Comparison of ENCODE assay signal across 19 cellular contexts in genomic region chr16:12590409-12590808, GRCh38.
A peak's percentile ranks its signal among the peaks of the same experiment; 100 is the strongest.
DNase-seq lines count a peak whose midpoint lies in the region; ATAC-seq, FAIRE-seq and TF ChIP-seq lines count a peak whose summit lies in the region.
"Had no signal": no experiment of that assay in that cellular context is flagged by ENCODE, and none has a peak within 500 bp of the region (broad histone marks: within the 10 kb centered on the region; RNA-seq: fewer than 3 reads in every experiment).

No MANE protein-coding gene starts in this region.

- no TSS peak for BruUV-seq in HepG2 (replicated peaks; lab: Mats Ljungman, UMichigan)

- no peak for TF ChIP-seq RAD21 in HepG2 (CRISPR knock-in tag; IDR thresholded peaks at IDR 0.05)

- CTCF ChIA-PET in HepG2 (lab: Yijun Ruan, JAX; ENCODE audit: low intra/inter-chr PET ratio, low total read pairs) = no interaction called here

- POLR2A ChIA-PET in HepG2 (lab: Yijun Ruan, JAX) = interaction anchor here (1.3 to 2.6 kb wide), 2 partner anchors 23 to 53 kb away, joined by 3 to 17 read pairs; no protein-coding TSS in a partner anchor

- H3K4me3 Mint-ChIP-seq in activated T-helper 17 cell treated with anti-CD3 and anti-CD28 coated beads, Interleukin-2, amount 50 U/mL, for 72 hours = no peak overlapping the region
- H3K4me3 Mint-ChIP-seq: CD4-positive, alpha-beta memory T cell; H9 had no signal

- TF ChIP-seq EP300 in HepG2 (IDR thresholded peaks at IDR 0.05; ENCODE audit: low read depth in 2 of 2, low read length in 2 of 2) (no peak), HepG2 (CRISPR knock-in tag; IDR thresholded peaks at IDR 0.05; ENCODE audit: borderline replicate concordance) (no peak)

- peak overlapping the region; percentile 20 for H3K27ac Mint-ChIP-seq in activated T-helper 17 cell treated with anti-CD3 and anti-CD28 coated beads, Interleukin-2, amount 50 U/mL, for 72 hours
- H3K27ac Mint-ChIP-seq: CD4-positive, alpha-beta memory T cell; H9 had no signal

- H3K79me2 ChIP-seq in OCI-LY3 (ENCODE audit: low read length) (no peaks in the 10 kb centered on the region), HepG2 (ENCODE audit: insufficient read depth, low read length) (no peaks in the 10 kb centered on the region)

- H3K9ac ChIP-seq in OCI-LY3 (ENCODE audit: low read length) (no peak overlapping the region), HepG2 (ENCODE audit: insufficient read depth, low read depth, low read length) (no peak overlapping the region)
- H3K9ac ChIP-seq: GM23248 had no signal

- H3K4me3 ChIP-seq in OCI-LY3 (ENCODE audit: low read length) (no peak overlapping the region), HepG2 (replicated peaks in 1 of 3; ENCODE audit: insufficient read depth in 1 of 3, low read depth in 2 of 3, low read length in 3 of 3) (no peak overlapping the region)
- H3K4me3 ChIP-seq: GM12878, GM23248 had no signal

- intact Hi-C loops in HepG2 (cut with micrococcal nuclease; ENCODE audit: unreplicated experiment) = no loop called here

- no peak for TF ChIP-seq POLR2A in HepG2 (IDR thresholded peaks at IDR 0.05; ENCODE audit: insufficient read depth in 1 of 2, low read depth in 2 of 2, low read length in 2 of 2)

- peaks cover 12% of the 10 kb centered on the region for H3K27me3 Mint-ChIP-seq in activated T-helper 17 cell treated with anti-CD3 and anti-CD28 coated beads, Interleukin-2, amount 50 U/mL, for 72 hours

- H3K9me3 Mint-ChIP-seq in activated T-helper 17 cell treated with anti-CD3 and anti-CD28 coated beads, Interleukin-2, amount 50 U/mL, for 72 hours = peaks cover 3% of the 10 kb centered on the region
- H3K9me3 Mint-ChIP-seq: H9 had no signal

- in situ Hi-C loops in HepG2 (cut with HindIII; ENCODE audit: extremely low pct_ligation_motif_present, low pct_unique_long_range_greater_than_20kb) = no loop called here

- H3K9me3 ChIP-seq in OCI-LY3 (ENCODE audit: insufficient read depth, low read length) (peaks cover 7% of the 10 kb centered on the region; the same call in 1 of the 2 replicates), HepG2 (ENCODE audit: low read length) (peaks cover 6% of the 10 kb centered on the region; the same call in 1 of the 2 replicates)

- no peak for TF ChIP-seq CTCF in OCI-LY3 (IDR thresholded peaks at IDR 0.05; ENCODE audit: low read depth, low read length)
- no peak for TF ChIP-seq CTCF in HepG2 (CRISPR knock-in tag; IDR thresholded peaks at IDR 0.05)

- no peaks in the 10 kb centered on the region for H3K36me3 Mint-ChIP-seq in activated T-helper 17 cell treated with anti-CD3 and anti-CD28 coated beads, Interleukin-2, amount 50 U/mL, for 72 hours (ENCODE audit: low read depth)
- H3K36me3 Mint-ChIP-seq: CD4-positive, alpha-beta memory T cell had no signal

- H3K4me2 ChIP-seq in OCI-LY3 (ENCODE audit: low read length) = 0 out of 2 replicates have a peak overlapping the region, but pooled peaks have one; percentile 24
- H3K4me2 ChIP-seq in HepG2 (ENCODE audit: low read depth, low read length) = no peak overlapping the region

- no peak for FAIRE-seq in HepG2 (lab: Jason Lieb, UNC)
- FAIRE-seq: D721Med, GM12878, GM19239 had no signal

- ATAC-seq in activated T-helper 17 cell treated with anti-CD3 and anti-CD28 coated beads, Interleukin-2, amount 50 U/mL, for 72 hours (replicated peaks) = no peak
- no peak for ATAC-seq in HepG2
- ATAC-seq in HG02678 (IDR thresholded peaks at IDR 0.05; ENCODE audit: unreplicated experiment) = no peak
- ATAC-seq: HCT116 had no signal

- no peak overlapping the region for H2AFZ ChIP-seq in OCI-LY3 (ENCODE audit: low read depth, low read length)
- no peak overlapping the region for H2AFZ ChIP-seq in HepG2 (ENCODE audit: low read length)
- H2AFZ ChIP-seq: GM23248 had no signal

- peaks cover 6% of the 10 kb centered on the region for H3K27me3 ChIP-seq in OCI-LY3 (ENCODE audit: low read depth, low read length)
- H3K27me3 ChIP-seq in HepG2 (ENCODE audit: control insufficient read depth in 1 of 2, insufficient read depth in 2 of 2, low read length in 2 of 2) = no peaks in the 10 kb centered on the region

- DNase-seq in HepG2 (ENCODE audit: low spot score) (peak; percentile 54), D341Med (ENCODE audit: low spot score) (no peak), iPS-NIHi11 (ENCODE audit: low spot score) (no peak)
- DNase-seq: C1 segment of cervical spinal cord; CD4-positive, alpha-beta memory T cell; COR-L47; DMS 273 treated with DMSO at 0.1 percent for 48 hours; DMS79; EL; GDM1; GM23248; H9 had no signal

- H3K27ac ChIP-seq in OCI-LY3 (ENCODE audit: low read length) = no peak overlapping the region
- H3K27ac ChIP-seq in HepG2 (ENCODE audit: extremely low read length, insufficient read depth, low read length) = peak overlapping the region; percentile 13
- H3K27ac ChIP-seq: GM23248 had no signal

- peaks cover 11% of the 10 kb centered on the region for H3K4me1 Mint-ChIP-seq in activated T-helper 17 cell treated with anti-CD3 and anti-CD28 coated beads, Interleukin-2, amount 50 U/mL, for 72 hours

- H4K20me1 ChIP-seq in OCI-LY3 (ENCODE audit: insufficient read depth, low read length) (no peaks in the 10 kb centered on the region), HepG2 (ENCODE audit: insufficient read depth, low read length) (no peaks in the 10 kb centered on the region)

- no peaks in the 10 kb centered on the region for H3K36me3 ChIP-seq in OCI-LY3 (replicated peaks; ENCODE audit: low read depth, low read length)
- no peaks in the 10 kb centered on the region for H3K36me3 ChIP-seq in HepG2 (replicated peaks in 1 of 2; ENCODE audit: control insufficient read depth in 1 of 2, insufficient read depth in 2 of 2, low read length in 2 of 2)

- H3K4me1 ChIP-seq in OCI-LY3 (ENCODE audit: low read length) (peaks cover 16% of the 10 kb centered on the region), HepG2 (ENCODE audit: insufficient read depth, low read length) (peaks cover 64% of the 10 kb centered on the region)

- WGBS in HepG2 (ENCODE audit: low lambda C conversion rate) = 64% methylated on average over 4 of the region's 4 CpGs

TF ChIP-seq in HepG2, 621 proteins besides CTCF, POLR2A, EP300 and RAD21 (continues in another document):
- TF ChIP-seq CEBPG (CRISPR knock-in tag; IDR thresholded peaks at IDR 0.05) = peak; percentile 51
- TF ChIP-seq ELF3 (CRISPR knock-in tag; IDR thresholded peaks at IDR 0.05) = peak; percentile 85
- TF ChIP-seq TERF1 (CRISPR knock-in tag; IDR thresholded peaks at IDR 0.05) = no peak
- TF ChIP-seq HMG20A (CRISPR knock-in tag; IDR thresholded peaks at IDR 0.05; ENCODE audit: borderline replicate concordance) = peak; percentile 32; the same call in 1 of the 2 replicates
- TF ChIP-seq ARHGAP35 (CRISPR knock-in tag; IDR thresholded peaks at IDR 0.05; ENCODE audit: borderline replicate concordance) = no peak
- no peak for TF ChIP-seq TARDBP (CRISPR knock-in tag; IDR thresholded peaks at IDR 0.05)
- no peak for TF ChIP-seq NFATC3 (CRISPR knock-in tag; IDR thresholded peaks at IDR 0.05)
- no peak for TF ChIP-seq ZFP82 (CRISPR knock-in tag; IDR thresholded peaks at IDR 0.05; ENCODE audit: borderline replicate concordance)
- TF ChIP-seq MEF2D (CRISPR knock-in tag; IDR thresholded peaks at IDR 0.05) = no peak
- TF ChIP-seq ZBTB14 (CRISPR knock-in tag; IDR thresholded peaks at IDR 0.05) = no peak
- peak in 1 of 2 experiments; percentile 45; a peak in 1 of 4 replicates for TF ChIP-seq ATF4 (CRISPR knock-in tag; IDR thresholded peaks at IDR 0.05)
- TF ChIP-seq KLF12 (CRISPR knock-in tag; IDR thresholded peaks at IDR 0.05; ENCODE audit: borderline replicate concordance) = no peak
- no peak for TF ChIP-seq ZNF781 (CRISPR knock-in tag; IDR thresholded peaks at IDR 0.05; ENCODE audit: borderline replicate concordance, not compliant biosample characterization)
- 0 out of 2 replicates have a peak, but pooled peaks have one; percentile 25 for TF ChIP-seq NCOA2 (CRISPR knock-in tag; IDR thresholded peaks at IDR 0.05)
- no peak for TF ChIP-seq ZFP62 (CRISPR knock-in tag; IDR thresholded peaks at IDR 0.05)
- no peak for TF ChIP-seq ATF7 (IDR thresholded peaks at IDR 0.05)
- no peak for TF ChIP-seq ATF7 (CRISPR knock-in tag; IDR thresholded peaks at IDR 0.05)
- no peak for TF ChIP-seq FOXP1 (IDR thresholded peaks at IDR 0.05)
- TF ChIP-seq FOXP1 (CRISPR knock-in tag; IDR thresholded peaks at IDR 0.05) = 0 out of 2 replicates have a peak, but pooled peaks have one; percentile 30
- TF ChIP-seq PHB2 (IDR thresholded peaks at IDR 0.05; ENCODE audit: partially characterized antibody) = no peak
